ENCODE assay signal across 1 cellular context in genomic region chr14:68349900-68350323, GRCh38.
A peak's percentile ranks its signal among the peaks of the same experiment; 100 is the strongest.
TF ChIP-seq lines count a peak whose summit lies in the region.

No MANE protein-coding gene starts in this region.

TF ChIP-seq in HepG2, 621 proteins besides CTCF, POLR2A, EP300 and RAD21 (continued from another document and continues in another):
- TF ChIP-seq MLXIP (CRISPR knock-in tag; IDR thresholded peaks at IDR 0.05; ENCODE audit: borderline replicate concordance) = no peak
- peak; percentile 92 for TF ChIP-seq ATF2 (CRISPR knock-in tag; IDR thresholded peaks at IDR 0.05)
- peak; percentile 52; the same call in 1 of the 2 replicates for TF ChIP-seq GATAD1 (CRISPR knock-in tag; IDR thresholded peaks at IDR 0.05)
- TF ChIP-seq IRF1 (CRISPR knock-in tag; IDR thresholded peaks at IDR 0.05; ENCODE audit: low read depth) = no peak
- TF ChIP-seq FUBP1 (CRISPR knock-in tag; IDR thresholded peaks at IDR 0.05; ENCODE audit: borderline replicate concordance) = no peak
- no peak for TF ChIP-seq SNRNP70 (IDR thresholded peaks at IDR 0.05; ENCODE audit: low read depth, low read length)
- peak; percentile 89 for TF ChIP-seq PPARG (CRISPR knock-in tag; conservative IDR thresholded peaks at IDR 0.05)
- peak; percentile 83 for TF ChIP-seq HOXA5 (CRISPR knock-in tag; IDR thresholded peaks at IDR 0.05)
- TF ChIP-seq ZNF768 (CRISPR knock-in tag; IDR thresholded peaks at IDR 0.05) = no peak
- peak; percentile 88 for TF ChIP-seq ZNF317 (CRISPR knock-in tag; IDR thresholded peaks at IDR 0.05)
- no peak for TF ChIP-seq TSC22D2 (CRISPR knock-in tag; IDR thresholded peaks at IDR 0.05; ENCODE audit: borderline replicate concordance)
- TF ChIP-seq ZNF552 (CRISPR knock-in tag; IDR thresholded peaks at IDR 0.05; ENCODE audit: borderline replicate concordance) = no peak
- peak; percentile 66; the same call in 1 of the 2 replicates for TF ChIP-seq MIER3 (CRISPR knock-in tag; IDR thresholded peaks at IDR 0.05; ENCODE audit: borderline replicate concordance)
- no peak for TF ChIP-seq ZZZ3 (CRISPR knock-in tag; IDR thresholded peaks at IDR 0.05; ENCODE audit: borderline replicate concordance)
- peak; percentile 96 for TF ChIP-seq ARID3A (IDR thresholded peaks at IDR 0.05; ENCODE audit: low read depth, low read length)
- 0 out of 2 replicates have a peak, but pooled peaks have one; percentile 18 for TF ChIP-seq MEIS1 (CRISPR knock-in tag; IDR thresholded peaks at IDR 0.05; ENCODE audit: borderline replicate concordance)
- TF ChIP-seq FOSL1 (CRISPR knock-in tag; IDR thresholded peaks at IDR 0.05; ENCODE audit: borderline replicate concordance) = peak; percentile 41; the same call in 1 of the 2 replicates
- TF ChIP-seq ZNF782 (CRISPR knock-in tag; IDR thresholded peaks at IDR 0.05; ENCODE audit: borderline replicate concordance) = no peak
- TF ChIP-seq ZNF737 (CRISPR knock-in tag; IDR thresholded peaks at IDR 0.05; ENCODE audit: borderline replicate concordance) = no peak
- TF ChIP-seq MEIS2 (CRISPR knock-in tag; IDR thresholded peaks at IDR 0.05) = 0 out of 2 replicates have a peak, but pooled peaks have one; percentile 47
- no peak for TF ChIP-seq DDIT3 (CRISPR knock-in tag; IDR thresholded peaks at IDR 0.05)
- TF ChIP-seq RXRA (CRISPR knock-in tag; IDR thresholded peaks at IDR 0.05) = peak; percentile 31; the same call in 1 of the 2 replicates
- TF ChIP-seq POGZ (CRISPR knock-in tag; IDR thresholded peaks at IDR 0.05) = peak; percentile 55; the same call in 1 of the 2 replicates
- peak; percentile 98 for TF ChIP-seq FOXP4 (CRISPR knock-in tag; IDR thresholded peaks at IDR 0.05)
- peak; percentile 99 for TF ChIP-seq FOXA3 (CRISPR knock-in tag; IDR thresholded peaks at IDR 0.05)
- no peak for TF ChIP-seq ZNF337 (CRISPR knock-in tag; IDR thresholded peaks at IDR 0.05; ENCODE audit: borderline replicate concordance, low read depth)
- no peak for TF ChIP-seq MYC (CRISPR knock-in tag; IDR thresholded peaks at IDR 0.05; ENCODE audit: borderline replicate concordance)
- TF ChIP-seq HCFC1 (IDR thresholded peaks at IDR 0.05; ENCODE audit: low read depth, low read length) = no peak
- TF ChIP-seq BCL6 (CRISPR knock-in tag; IDR thresholded peaks at IDR 0.05) = peak; percentile 99
- TF ChIP-seq PHF8 (CRISPR knock-in tag; IDR thresholded peaks at IDR 0.05) = no peak
- TF ChIP-seq ZNF280B (CRISPR knock-in tag; IDR thresholded peaks at IDR 0.05; ENCODE audit: borderline replicate concordance) = no peak
- no peak for TF ChIP-seq ZNF564 (CRISPR knock-in tag; IDR thresholded peaks at IDR 0.05)
- 0 out of 2 replicates have a peak, but pooled peaks have one; percentile 49 for TF ChIP-seq BRD4 (CRISPR knock-in tag; IDR thresholded peaks at IDR 0.05)
- TF ChIP-seq NBN (conservative IDR thresholded peaks at IDR 0.05) = no peak
- peak; percentile 52; the same call in 1 of the 2 replicates for TF ChIP-seq ZSCAN9 (CRISPR knock-in tag; IDR thresholded peaks at IDR 0.05; ENCODE audit: borderline replicate concordance)
- TF ChIP-seq ZNF20 (CRISPR knock-in tag; IDR thresholded peaks at IDR 0.05) = no peak
- TF ChIP-seq ZBTB40 (IDR thresholded peaks at IDR 0.05) = no peak
- no peak; the same call in 1 of the 2 replicates for TF ChIP-seq ZBTB40 (CRISPR knock-in tag; IDR thresholded peaks at IDR 0.05)
